ENCODE assay signal across 33 cellular contexts in genomic region chr3:14621093-14621492, GRCh38. TPM values are rescaled to one million over a fixed set of nuclear protein-coding genes. Genes with fewer than 3 reads are reported as not detected.
"Had no signal": no experiment of that assay in that cellular context is flagged by ENCODE, and none has a peak within 500 bp of the region (broad histone marks: within the 10 kb centered on the region; RNA-seq: fewer than 3 reads in every experiment).

No MANE protein-coding gene starts in this region.

- FAIRE-seq: bronchial epithelial cell, endothelial cell of umbilical vein had no signal

- H3K36me3 ChIP-seq: ascending aorta, brain microvascular endothelial cell, esophagus squamous epithelium, gastroesophageal sphincter, heart right ventricle had no signal

- H3K27ac Mint-ChIP-seq: activated CD4-positive, alpha-beta memory T cell treated with anti-CD3 and anti-CD28 coated beads, Interleukin-2, amount 10 ng/mL, durations not matched to agents 7 days and 5 days; activated CD4-positive, alpha-beta T cell treated with anti-CD3 and anti-CD28 coated beads, Interleukin-2, amount 10 ng/mL, durations not matched to agents 7 days and 5 days; activated naive CD4-positive, alpha-beta T cell treated with anti-CD3 and anti-CD28 coated beads, Interleukin-2, amount 10 ng/mL, durations not matched to agents 7 days and 5 days; activated naive CD4-positive, alpha-beta T cell treated with anti-CD3 and anti-CD28 coated beads, Interleukin-2, amount 50 U/mL, for 72 hours; activated naive CD8-positive, alpha-beta T cell treated with anti-CD3 and anti-CD28 coated beads, Interleukin-2, amount 10 ng/mL, durations not matched to agents 7 days and 5 days; activated T-cell treated with anti-CD3 and anti-CD28 coated beads, Interleukin-2, amount 50 U/mL, for 24 hours; activated T-cell treated with anti-CD3 and anti-CD28 coated beads, Interleukin-2, amount 50 U/mL, for 72 hours; dendritic cell treated with granulocyte-macrophage colony-stimulating factor and Interleukin-4, amounts not matched to agents 40 ng/mL and 50 ng/mL, for 4 days; effector memory CD8-positive, alpha-beta T cell; WTC11 had no signal

- H3K4me1 Mint-ChIP-seq: activated CD4-positive, alpha-beta T cell treated with anti-CD3 and anti-CD28 coated beads, Interleukin-2, amount 10 ng/mL, durations not matched to agents 7 days and 5 days; activated naive CD4-positive, alpha-beta T cell treated with anti-CD3 and anti-CD28 coated beads, Interleukin-2, amount 10 ng/mL, durations not matched to agents 7 days and 5 days; central memory CD8-positive, alpha-beta T cell had no signal

- H3K4me3 ChIP-seq: ascending aorta, coronary artery, dorsolateral prefrontal cortex, esophagus squamous epithelium, gastroesophageal sphincter, heart right ventricle had no signal

- DNase-seq: activated CD4-positive, alpha-beta memory T cell treated with anti-CD3 and anti-CD28 coated beads, Interleukin-2, amount 10 ng/mL, durations not matched to agents 7 days and 5 days; activated CD4-positive, alpha-beta T cell treated with anti-CD3 and anti-CD28 coated beads for 1 hour; activated CD4-positive, alpha-beta T cell treated with anti-CD3 and anti-CD28 coated beads for 4 hours; activated CD4-positive, alpha-beta T cell treated with anti-CD3 and anti-CD28 coated beads, Interleukin-2, amount 10 ng/mL, durations not matched to agents 7 days and 5 days; activated CD4-positive, alpha-beta T cell treated with anti-CD3 and anti-CD28 coated beads, Interleukin-2, amount 50 U/mL, for 4 hours; activated CD8-positive, alpha-beta memory T cell treated with anti-CD3 and anti-CD28 coated beads, Interleukin-2, amount 50 U/mL, for 48 hours; activated gamma-delta T cell; activated naive CD4-positive, alpha-beta T cell; activated naive CD4-positive, alpha-beta T cell treated with anti-CD3 and anti-CD28 coated beads, Interleukin-2, amount 10 ng/mL, durations not matched to agents 7 days and 5 days; activated naive CD8-positive, alpha-beta T cell treated with anti-CD3 and anti-CD28 coated beads, Interleukin-2, amount 10 ng/mL, durations not matched to agents 7 days and 5 days; activated T-cell treated with anti-CD3 and anti-CD28 coated beads for 4 hours; activated T-cell treated with anti-CD3 and anti-CD28 coated beads, Interleukin-2, amount 50 U/mL, for 24 hours; activated T-cell treated with anti-CD3 and anti-CD28 coated beads, Interleukin-2, amount 50 U/mL, for 72 hours; brain microvascular endothelial cell; dorsolateral prefrontal cortex; effector memory CD8-positive, alpha-beta T cell; esophagus squamous epithelium; heart right ventricle; T-helper 2 cell had no signal

- H3K9me3 Mint-ChIP-seq: activated CD4-positive, alpha-beta memory T cell treated with anti-CD3 and anti-CD28 coated beads, Interleukin-2, amount 10 ng/mL, durations not matched to agents 7 days and 5 days; activated CD4-positive, alpha-beta T cell treated with anti-CD3 and anti-CD28 coated beads, Interleukin-2, amount 10 ng/mL, durations not matched to agents 7 days and 5 days; activated naive CD4-positive, alpha-beta T cell treated with anti-CD3 and anti-CD28 coated beads, Interleukin-2, amount 10 ng/mL, durations not matched to agents 7 days and 5 days; activated naive CD4-positive, alpha-beta T cell treated with anti-CD3 and anti-CD28 coated beads, Interleukin-2, amount 50 U/mL, for 72 hours; activated naive CD8-positive, alpha-beta T cell treated with anti-CD3 and anti-CD28 coated beads, Interleukin-2, amount 10 ng/mL, durations not matched to agents 7 days and 5 days; activated T-cell treated with anti-CD3 and anti-CD28 coated beads, Interleukin-2, amount 50 U/mL, for 24 hours; activated T-cell treated with anti-CD3 and anti-CD28 coated beads, Interleukin-2, amount 50 U/mL, for 72 hours; central memory CD8-positive, alpha-beta T cell; dendritic cell treated with granulocyte-macrophage colony-stimulating factor and Interleukin-4, amounts not matched to agents 40 ng/mL and 50 ng/mL, for 4 days; effector memory CD8-positive, alpha-beta T cell; WTC11 had no signal

- H3K4me1 ChIP-seq: ascending aorta, esophagus squamous epithelium, gastroesophageal sphincter had no signal

- ATAC-seq: activated naive CD4-positive, alpha-beta T cell treated with anti-CD3 and anti-CD28 coated beads, Interleukin-2, amount 50 U/mL, for 72 hours; activated T-cell treated with anti-CD3 and anti-CD28 coated beads, Interleukin-2, amount 50 U/mL, for 72 hours; effector memory CD8-positive, alpha-beta T cell; gastroesophageal sphincter; heart right ventricle had no signal

- H3K27ac ChIP-seq: ascending aorta, brain microvascular endothelial cell, coronary artery, dorsolateral prefrontal cortex, epithelial cell of prostate, esophagus squamous epithelium, gastroesophageal sphincter, heart right ventricle had no signal

- H3K9me3 ChIP-seq: ascending aorta, esophagus squamous epithelium, gastroesophageal sphincter, heart right ventricle had no signal

- H3K27me3 ChIP-seq: ascending aorta, brain microvascular endothelial cell had no signal

- H3K4me3 Mint-ChIP-seq: activated CD4-positive, alpha-beta memory T cell treated with anti-CD3 and anti-CD28 coated beads, Interleukin-2, amount 10 ng/mL, durations not matched to agents 7 days and 5 days; activated CD4-positive, alpha-beta T cell treated with anti-CD3 and anti-CD28 coated beads, Interleukin-2, amount 10 ng/mL, durations not matched to agents 7 days and 5 days; activated naive CD4-positive, alpha-beta T cell treated with anti-CD3 and anti-CD28 coated beads, Interleukin-2, amount 10 ng/mL, durations not matched to agents 7 days and 5 days; activated naive CD8-positive, alpha-beta T cell treated with anti-CD3 and anti-CD28 coated beads, Interleukin-2, amount 10 ng/mL, durations not matched to agents 7 days and 5 days; activated T-cell treated with anti-CD3 and anti-CD28 coated beads, Interleukin-2, amount 50 U/mL, for 24 hours; activated T-cell treated with anti-CD3 and anti-CD28 coated beads, Interleukin-2, amount 50 U/mL, for 72 hours; central memory CD8-positive, alpha-beta T cell; dendritic cell treated with granulocyte-macrophage colony-stimulating factor and Interleukin-4, amounts not matched to agents 40 ng/mL and 50 ng/mL, for 4 days; effector memory CD8-positive, alpha-beta T cell; WTC11 had no signal

- H3K36me3 Mint-ChIP-seq: activated naive CD4-positive, alpha-beta T cell treated with anti-CD3 and anti-CD28 coated beads, Interleukin-2, amount 10 ng/mL, durations not matched to agents 7 days and 5 days; activated naive CD4-positive, alpha-beta T cell treated with anti-CD3 and anti-CD28 coated beads, Interleukin-2, amount 50 U/mL, for 72 hours; activated naive CD8-positive, alpha-beta T cell treated with anti-CD3 and anti-CD28 coated beads, Interleukin-2, amount 10 ng/mL, durations not matched to agents 7 days and 5 days; WTC11 had no signal

RNA-seq across cellular contexts. Expression of gene C3orf20, which starts 53.8 kb away (rescaled TPM):
- total RNA-seq: ascending aorta, endothelial cell of umbilical vein, esophagus squamous epithelium, fibroblast of lung, fibroblast of villous mesenchyme, glomerular endothelial cell, WTC11 had no signal
- polyA plus RNA-seq: endothelial cell of umbilical vein, esophagus, fibroblast of lung, heart right ventricle had no signal
